ENCODE assay signal across 28 cellular contexts in genomic region chr12:27505771-27506170, GRCh38. TPM values are rescaled to one million over a fixed set of nuclear protein-coding genes. Genes with fewer than 3 reads are reported as not detected.
DNase-seq lines count a peak whose midpoint lies in the region; ATAC-seq and TF ChIP-seq lines count a peak whose summit lies in the region.
"Had no signal": no experiment of that assay in that cellular context is flagged by ENCODE, and none has a peak within 500 bp of the region (broad histone marks: within the 10 kb centered on the region; RNA-seq: fewer than 3 reads in every experiment).

No MANE protein-coding gene starts in this region.

- no peak overlapping the region for H3K4me3 Mint-ChIP-seq in chondrocyte (ENCODE audit: unreplicated experiment)
- H3K4me3 Mint-ChIP-seq: activated CD8-positive, alpha-beta T cell treated with anti-CD3 and anti-CD28 coated beads, Interleukin-2, amount 10 ng/mL, durations not matched to agents 7 days and 5 days; central memory CD8-positive, alpha-beta T cell; neural progenitor cell; stimulated activated naive B cell treated with anti-CD40 and anti-IgM and Interleukin-4, amounts not matched to agents 10 μg/mL and 1 μg/mL and 100 μg/mL, for 72 hours had no signal

- peak; percentile 39 for ATAC-seq in SK-N-SH treated with all-trans-retinoic acid at 6 μM for 48 hours
- ATAC-seq in heart left ventricle, result peak in 3 of 4 donors; percentile 5 to 28 (median 27)
- ATAC-seq in thoracic aorta (ENCODE audit: insufficient number of reproducible peaks, low FRiP score, low read depth), result no peak
- ATAC-seq: activated CD8-positive, alpha-beta T cell treated with anti-CD3 and anti-CD28 coated beads, Interleukin-2, amount 10 ng/mL, durations not matched to agents 7 days and 5 days; foreskin keratinocyte; stimulated activated naive B cell treated with anti-CD40 and anti-IgM and Interleukin-4, amounts not matched to agents 10 μg/mL and 1 μg/mL and 100 μg/mL, for 72 hours had no signal

- H3K27me3 Mint-ChIP-seq in chondrocyte (ENCODE audit: low read depth), result no peaks in the 10 kb centered on the region
- H3K27me3 Mint-ChIP-seq: stimulated activated naive B cell treated with anti-CD40 and anti-IgM and Interleukin-4, amounts not matched to agents 10 μg/mL and 1 μg/mL and 100 μg/mL, for 72 hours had no signal

- peaks cover 0 to 18% (median 0%) of the 10 kb centered on the region in 12 donors for H3K9me3 ChIP-seq in heart left ventricle
- no peaks in the 10 kb centered on the region for H3K9me3 ChIP-seq in thoracic aorta
- H3K9me3 ChIP-seq: Caco-2, prostate gland, testis had no signal

- H3K27ac ChIP-seq in heart left ventricle (peak overlapping the region; percentile 36 to 83 (median 59)), thoracic aorta (peak overlapping the region; percentile 50 to 69)
- H3K27ac ChIP-seq: foreskin keratinocyte, neural progenitor cell, prostate gland, testis had no signal

- intact Hi-C loops in heart left ventricle (cut with DNase I), result loop anchor here in 1 of 10 donors (5.0 kb wide), 1 partner anchor 63 kb away; no protein-coding TSS in a partner anchor

- TF ChIP-seq CTCF in heart left ventricle (IDR thresholded peaks at IDR 0.05) (no peak), thoracic aorta (IDR thresholded peaks at IDR 0.05) (no peak), chondrocyte (IDR thresholded peaks at IDR 0.05) (no peak)

- H3K4me1 ChIP-seq in heart left ventricle (peaks cover 0 to 34% (median 14%) of the 10 kb centered on the region in 12 donors), thoracic aorta (ENCODE audit: control insufficient read depth in 1 of 2, low read depth in 2 of 2) (peaks cover 11 to 34% of the 10 kb centered on the region in 2 donors)
- H3K4me1 ChIP-seq: Caco-2, foreskin keratinocyte, neural progenitor cell, prostate gland had no signal

- H3K36me3 ChIP-seq in heart left ventricle, result no peaks in the 10 kb centered on the region
- H3K36me3 ChIP-seq in thoracic aorta, result no peaks in the 10 kb centered on the region
- H3K36me3 ChIP-seq: neural progenitor cell, prostate gland had no signal

- no peaks in the 10 kb centered on the region for H3K36me3 Mint-ChIP-seq in chondrocyte (ENCODE audit: low read depth)
- H3K36me3 Mint-ChIP-seq: neural progenitor cell had no signal

- H3K27me3 ChIP-seq in heart left ventricle (no peaks in the 10 kb centered on the region), thoracic aorta (replicated peaks; ENCODE audit: insufficient read depth) (no peaks in the 10 kb centered on the region)
- H3K27me3 ChIP-seq: foreskin keratinocyte, neural progenitor cell, testis had no signal

- H3K27ac Mint-ChIP-seq in chondrocyte (ENCODE audit: unreplicated experiment), result no peak overlapping the region
- H3K27ac Mint-ChIP-seq: activated CD8-positive, alpha-beta T cell treated with anti-CD3 and anti-CD28 coated beads, Interleukin-2, amount 10 ng/mL, durations not matched to agents 7 days and 5 days; neural progenitor cell; stimulated activated naive B cell treated with anti-CD40 and anti-IgM and Interleukin-4, amounts not matched to agents 10 μg/mL and 1 μg/mL and 100 μg/mL, for 72 hours had no signal

- DNase-seq in NCI-H2029 (lab: John Stamatoyannopoulos, UW) (peak; percentile 22), NCI-H2029 treated with DMSO at 0.1 percent for 48 hours (lab: John Stamatoyannopoulos, UW) (no peak), heart left ventricle (no peak), thoracic aorta (ENCODE audit: low spot score) (no peak), T-helper 9 cell (no peak), chondrocyte (ENCODE audit: low spot score) (no peak), COLO668 (lab: John Stamatoyannopoulos, UW; ENCODE audit: unreplicated experiment) (no peak)
- DNase-seq: activated CD4-positive, CD25-positive, alpha-beta regulatory T cell treated with anti-CD3 and anti-CD28 coated beads, Interleukin-2, amount 50 U/mL, for 72 hours; activated CD8-positive, alpha-beta T cell treated with anti-CD3 and anti-CD28 coated beads, Interleukin-2, amount 10 ng/mL, durations not matched to agents 7 days and 5 days; activated T-cell treated with anti-CD3 and anti-CD28 coated beads, Interleukin-2, amount 50 U/mL, for 1 hour; Caco-2; foreskin keratinocyte; hippocampal formation; Karpas-422; NCI-H187 treated with DMSO at 0.1 percent for 48 hours; NCI-H510A; stimulated activated CD4-positive, alpha-beta T cell treated with anti-CD3 and anti-CD28 coated beads, Interleukin-2, amount 100 ng/mL, for 48 hours; stimulated activated naive B cell treated with anti-CD40 and anti-IgM and Interleukin-4, amounts not matched to agents 10 μg/mL and 1 μg/mL and 100 μg/mL, for 72 hours; SW 1271; testis had no signal

- H3K4me1 Mint-ChIP-seq in chondrocyte (ENCODE audit: low read depth), result peaks cover 17% of the 10 kb centered on the region
- H3K4me1 Mint-ChIP-seq: central memory CD8-positive, alpha-beta T cell; neural progenitor cell; stimulated activated naive B cell treated with anti-CD40 and anti-IgM and Interleukin-4, amounts not matched to agents 10 μg/mL and 1 μg/mL and 100 μg/mL, for 72 hours had no signal

- no peak overlapping the region for H3K4me3 ChIP-seq in heart left ventricle
- no peak overlapping the region for H3K4me3 ChIP-seq in thoracic aorta
- H3K4me3 ChIP-seq: neural progenitor cell, prostate gland, smooth muscle cell, testis had no signal

- peaks cover 3% of the 10 kb centered on the region for H3K9me3 Mint-ChIP-seq in chondrocyte (ENCODE audit: low read depth)
- H3K9me3 Mint-ChIP-seq: central memory CD8-positive, alpha-beta T cell; neural progenitor cell had no signal

- TF ChIP-seq POLR2A in heart left ventricle (IDR thresholded peaks at IDR 0.05), result no peak

TF ChIP-seq in SK-N-SH treated with all-trans-retinoic acid at 6 μM for 48 hours, 23 proteins besides CTCF, POLR2A, EP300 and RAD21:
- TF ChIP-seq ZNF565 (CRISPR knock-in tag; conservative IDR thresholded peaks at IDR 0.05; ENCODE audit: low read depth) (no peak), CSDC2 (CRISPR knock-in tag; IDR thresholded peaks at IDR 0.05) (no peak), BACH2 (CRISPR knock-in tag; IDR thresholded peaks at IDR 0.05; ENCODE audit: borderline replicate concordance) (no peak), TOX (CRISPR knock-in tag; IDR thresholded peaks at IDR 0.05; ENCODE audit: borderline replicate concordance) (no peak), ZNF70 (CRISPR knock-in tag; IDR thresholded peaks at IDR 0.05) (no peak), ISL1 (CRISPR knock-in tag; IDR thresholded peaks at IDR 0.05) (no peak), OSR1 (CRISPR knock-in tag; IDR thresholded peaks at IDR 0.05) (no peak), POU6F1 (CRISPR knock-in tag; IDR thresholded peaks at IDR 0.05; ENCODE audit: borderline replicate concordance, low read depth) (no peak), ZFP3 (CRISPR knock-in tag; IDR thresholded peaks at IDR 0.05) (no peak), RARB (CRISPR knock-in tag; IDR thresholded peaks at IDR 0.05) (no peak)

RNA-seq across cellular contexts. Expression of gene PPFIBP1, which starts 18.2 kb away (rescaled TPM):
- total RNA-seq in heart left ventricle (100 to 1,000 TPM; 141 to 413 (median 277) TPM), thoracic aorta (100 to 1,000 TPM; 103 to 232 TPM), chondrocyte (83.6 to 87.6 TPM (median 85.0 TPM) in 3 replicates)
- 10 to 100 TPM; 48.7 to 63.8 TPM for polyA plus RNA-seq in heart left ventricle

RNA-seq across cellular contexts. Expression of gene SMCO2, which starts 59.2 kb away (rescaled TPM):
- total RNA-seq in heart left ventricle (1 to 10 TPM in 1 of 9 donors, under 1 TPM in 2, not detected in 6; 0.54 to 1.2 (median 0.58) TPM), thoracic aorta (not detected), chondrocyte (not detected in 3 replicates)
- not detected for polyA plus RNA-seq in heart left ventricle
- total RNA-seq: A172, lower leg skin, mucosa of gallbladder, smooth muscle cell had no signal
- polyA plus RNA-seq: smooth muscle cell had no signal
